Comparison of ENCODE assay signal across 9 cellular contexts in genomic region chr11:67628710-67629385, GRCh38. TPM values are rescaled to one million over a fixed set of nuclear protein-coding genes. Genes with fewer than 3 reads are reported as not detected.
DNase-seq lines count a peak whose midpoint lies in the region; ATAC-seq and TF ChIP-seq lines count a peak whose summit lies in the region.
"Had no signal": no experiment of that assay in that cellular context is flagged by ENCODE, and none has a peak within 500 bp of the region (broad histone marks: within the 10 kb centered on the region; RNA-seq: fewer than 3 reads in every experiment).

No MANE protein-coding gene starts in this region.

- peaks cover 0 to 7% (median 0%) of the 10 kb centered on the region in 7 donors for H3K9me3 Mint-ChIP-seq in CD14-positive monocyte
- peaks cover 10% of the 10 kb centered on the region for H3K9me3 Mint-ChIP-seq in nephron progenitor cell

- H2AFZ ChIP-seq in OCI-LY3 (ENCODE audit: low read depth, low read length), result peak overlapping the region; percentile 33; the same call in 1 of the 2 replicates

- TF ChIP-seq CTCF in CD14-positive monocyte (IDR thresholded peaks at IDR 0.05) (no peak), OCI-LY3 (IDR thresholded peaks at IDR 0.05; ENCODE audit: low read depth, low read length) (peak; percentile 99), nephron progenitor cell (IDR thresholded peaks at IDR 0.05) (no peak)

- no peak overlapping the region for H3K27ac Mint-ChIP-seq in CD14-positive monocyte
- H3K27ac Mint-ChIP-seq in nephron progenitor cell, result no peak overlapping the region

- H4K20me1 ChIP-seq in OCI-LY3 (ENCODE audit: insufficient read depth, low read length), result no peaks in the 10 kb centered on the region

- peak overlapping the region; percentile 82 for H3K4me3 ChIP-seq in OCI-LY3 (ENCODE audit: low read length)
- H3K4me3 ChIP-seq in effector memory CD4-positive, alpha-beta T cell (ENCODE audit: insufficient read depth, low read depth, low read length, poor library complexity, severe bottlenecking), result peak overlapping the region; percentile 59

- peaks cover 4% of the 10 kb centered on the region; the same call in 1 of the 2 replicates for H3K79me2 ChIP-seq in OCI-LY3 (ENCODE audit: low read length)

- H3K36me3 Mint-ChIP-seq in CD14-positive monocyte (no peaks in the 10 kb centered on the region), nephron progenitor cell (ENCODE audit: low read depth) (peaks cover 35% of the 10 kb centered on the region)

- H3K36me3 ChIP-seq in OCI-LY3 (replicated peaks; ENCODE audit: low read depth, low read length), result peaks cover 10% of the 10 kb centered on the region
- H3K36me3 ChIP-seq in effector memory CD4-positive, alpha-beta T cell (ENCODE audit: control insufficient read depth, insufficient read depth, low read length), result no peaks in the 10 kb centered on the region

- H3K27ac ChIP-seq in OCI-LY3 (ENCODE audit: low read length), result peak overlapping the region; percentile 85
- H3K27ac ChIP-seq in effector memory CD4-positive, alpha-beta T cell (ENCODE audit: insufficient read depth, low read length, poor library complexity, severe bottlenecking), result no peak overlapping the region

- ATAC-seq in HG03045 (IDR thresholded peaks at IDR 0.05; ENCODE audit: unreplicated experiment) (no peak), HG02642 (IDR thresholded peaks at IDR 0.05; ENCODE audit: poor library complexity, unreplicated experiment) (no peak)

- peak overlapping the region; percentile 91 for H3K4me2 ChIP-seq in OCI-LY3 (ENCODE audit: low read length)

- H3K27me3 Mint-ChIP-seq in CD14-positive monocyte (ENCODE audit: low read depth in 3 of 3) (peaks cover 2 to 5% (median 4%) of the 10 kb centered on the region in 3 donors), nephron progenitor cell (ENCODE audit: low read depth, poor library complexity) (no peaks in the 10 kb centered on the region)

- H3K4me1 Mint-ChIP-seq in CD14-positive monocyte (peaks cover 10% of the 10 kb centered on the region), nephron progenitor cell (peaks cover 27% of the 10 kb centered on the region)

- H3K4me3 Mint-ChIP-seq in CD14-positive monocyte, result peak overlapping the region in 1 of 2 donors; percentile 39
- peak overlapping the region; percentile 66 for H3K4me3 Mint-ChIP-seq in nephron progenitor cell

- intact Hi-C loops in CD14-positive monocyte (cut with micrococcal nuclease), result loop anchor here (5.0 to 10.0 kb wide), 2 partner anchors 83 to 86 kb away; no protein-coding TSS in a partner anchor

- peaks cover 19% of the 10 kb centered on the region for H3K4me1 ChIP-seq in OCI-LY3 (ENCODE audit: low read length)
- H3K4me1 ChIP-seq in effector memory CD4-positive, alpha-beta T cell (ENCODE audit: control insufficient read depth, insufficient read depth, low read length, poor library complexity, severe bottlenecking), result peaks cover 10% of the 10 kb centered on the region

- no peaks in the 10 kb centered on the region for H3K27me3 ChIP-seq in OCI-LY3 (ENCODE audit: low read depth, low read length)
- no peaks in the 10 kb centered on the region for H3K27me3 ChIP-seq in effector memory CD4-positive, alpha-beta T cell (replicated peaks; ENCODE audit: control insufficient read depth, insufficient read depth, low read length, poor library complexity, severe bottlenecking)

- H3K9ac ChIP-seq in OCI-LY3 (ENCODE audit: low read length), result peak overlapping the region; percentile 72

- no peaks in the 10 kb centered on the region for H3K9me3 ChIP-seq in OCI-LY3 (ENCODE audit: insufficient read depth, low read length)
- no peaks in the 10 kb centered on the region for H3K9me3 ChIP-seq in effector memory CD4-positive, alpha-beta T cell (ENCODE audit: control insufficient read depth, low read length)

- DNase-seq in CD14-positive monocyte (ENCODE audit: low spot score) (peak; percentile 44), nephron progenitor cell (no peak), H4 (ENCODE audit: low spot score) (no peak), DMS153 (lab: John Stamatoyannopoulos, UW) (no peak)
- DNase-seq in effector memory CD4-positive, alpha-beta T cell, result no peak

RNA-seq across cellular contexts. Expression of gene NUDT8, which starts 0.9 kb away (rescaled TPM):
- 1 to 10 TPM; 1.3 to 1.4 TPM for polyA plus RNA-seq in CD14-positive monocyte
- 12.4 and 15.7 TPM in 2 replicates for total RNA-seq in H4 (2014; rRNA removed; shearing (Covaris generic))

RNA-seq across cellular contexts. Expression of gene TBX10, which starts 10.7 kb away (rescaled TPM):
- polyA plus RNA-seq in CD14-positive monocyte, result not detected
- total RNA-seq in H4 (2014; rRNA removed; shearing (Covaris generic)), result not detected in 2 replicates
- total RNA-seq: HT1080 had no signal

RNA-seq across cellular contexts. Expression of gene ACY3, which starts 21.7 kb away (rescaled TPM):
- under 1 TPM; 0.16 to 0.21 TPM for polyA plus RNA-seq in CD14-positive monocyte
- total RNA-seq in H4 (2014; rRNA removed; shearing (Covaris generic)), result 0.31 and 0.47 TPM in 2 replicates
- total RNA-seq: HT1080 had no signal

RNA-seq across cellular contexts. Expression of gene NDUFV1, which starts 22.1 kb away (rescaled TPM):
- 10 to 100 TPM; 71.6 to 72.1 TPM for polyA plus RNA-seq in CD14-positive monocyte
- 128 and 143 TPM in 2 replicates for total RNA-seq in H4 (2014; rRNA removed; shearing (Covaris generic))

RNA-seq across cellular contexts. Expression of gene GSTP1, which starts 45.2 kb away (rescaled TPM):
- 1,000 to 10,000 TPM; 1,250 to 1,483 TPM for polyA plus RNA-seq in CD14-positive monocyte
- total RNA-seq in H4 (2014; rRNA removed; shearing (Covaris generic)), result 2,091 and 2,096 TPM in 2 replicates
